In the genomic region with DNA sequence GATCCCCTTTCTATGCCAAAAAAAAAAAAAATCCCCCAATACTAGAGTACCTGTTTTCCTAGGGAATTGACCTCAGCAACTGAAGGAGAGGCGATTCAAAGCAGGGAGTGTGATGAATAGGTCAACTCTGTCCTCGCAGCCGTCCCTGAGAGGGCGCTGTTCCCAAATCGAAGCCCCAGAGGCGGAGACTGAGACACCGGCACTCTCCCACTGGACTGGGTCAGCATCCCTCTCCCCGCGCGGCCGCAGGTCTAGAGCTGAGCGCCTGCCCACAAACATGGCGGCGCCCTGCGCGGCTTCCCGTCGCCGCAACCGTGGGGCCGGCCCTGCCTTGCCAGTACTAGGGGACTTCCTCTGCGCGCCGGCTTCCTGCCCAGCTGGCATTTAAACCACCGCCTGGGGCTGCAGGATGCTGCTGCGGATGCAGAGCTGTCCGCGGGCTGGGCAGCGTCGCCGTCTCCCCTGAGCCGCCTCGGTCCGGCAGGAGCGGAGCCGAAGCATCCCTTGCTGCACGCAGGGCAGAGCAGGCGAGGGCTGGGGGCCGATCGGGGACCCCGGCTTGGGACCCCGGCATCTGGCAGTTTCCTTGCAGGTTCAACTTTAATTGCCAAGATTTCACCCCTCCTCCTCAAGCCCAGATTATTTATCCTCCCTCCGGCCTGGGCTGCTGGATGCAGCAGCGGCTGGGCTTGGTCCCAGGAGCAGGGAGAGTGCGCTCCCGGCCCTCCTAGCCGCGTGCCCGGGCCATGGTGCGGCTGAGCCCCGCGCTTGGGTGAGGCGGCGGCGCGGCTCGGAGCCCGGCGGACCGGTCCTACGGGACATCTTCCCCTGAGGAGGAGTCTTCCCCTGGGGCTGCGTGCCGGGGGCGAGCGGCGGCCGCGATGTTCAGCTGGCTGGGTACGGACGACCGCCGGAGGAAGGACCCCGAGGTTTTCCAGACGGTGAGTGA, we compare ENCODE assay signal across 8 cellular contexts. TPM values are rescaled to one million over a fixed set of nuclear protein-coding genes. Genes with fewer than 3 reads are reported as not detected.
DNase-seq lines count a peak whose midpoint lies in the region; ATAC-seq, FAIRE-seq and TF ChIP-seq lines count a peak whose summit lies in the region.

Gene EHD3, plus strand, starts transcription at position 412 of the 949 bp plus-strand sequence. Its CDS starts 470 bp downstream, at position 882.

- ATAC-seq in GM21515 (IDR thresholded peaks at IDR 0.05; ENCODE audit: unreplicated experiment) = peak; percentile 94

- H3K4me3 ChIP-seq in foreskin fibroblast (ENCODE audit: low read depth in 1 of 2, low read length in 2 of 2) (peak within 1 kb of the TSS; percentile 58 to 80), stomach (peak within 1 kb of the TSS; percentile 56 to 75 (median 64))

- WGBS in stomach, 5 donors = 2 to 4% (median 2%) methylated on average over 48 to 74 of the region's 74 CpGs

- CTCF ChIA-PET in Calu3 (lab: Charles Lee) = interaction anchor here (0.5 to 1.2 kb wide), 11 partner anchors 23 to 373 kb away, joined by 3 to 6 read pairs (median 3); partner anchors contain the start of gene GALNT14

- intact Hi-C loops in Calu3 (cut with micrococcal nuclease; ENCODE audit: unreplicated experiment) (loop anchor here (5.0 to 10.0 kb wide), 2 partner anchors 203 to 291 kb away; no protein-coding TSS in a partner anchor), stomach (cut with DNase I; ENCODE audit: low total_unique reads) (loop anchor here (10.0 kb wide), 1 partner anchor 81 kb away; no protein-coding TSS in a partner anchor)

- no TSS peak for BruUV-seq in Calu3 (replicated peaks; lab: Mats Ljungman, UMichigan)

- DNase-seq in Calu3 (peak; percentile 89), HuH-7.5 (ENCODE audit: low spot score) (peak; percentile 53), RCC 7860 (ENCODE audit: low spot score) (peak; percentile 16), activated gamma-delta T cell (lab: John Stamatoyannopoulos, UW) (peak; percentile 55), foreskin fibroblast (peak; percentile 94 to 98), neural crest cell (ENCODE audit: low read depth, low spot score) (peak; percentile 87), stomach (peak; percentile 83)

- peak within 1 kb of the TSS; percentile 6 to 69 (median 59) for H3K27ac ChIP-seq in stomach

- peaks cover 5% of the 10 kb centered on the region for H3K36me3 Mint-ChIP-seq in Calu3 (ENCODE audit: insufficient read depth, unreplicated experiment)
- H3K36me3 Mint-ChIP-seq in neural crest cell (ENCODE audit: low read depth) = no peaks in the 10 kb centered on the region

- H3K27me3 ChIP-seq in stomach = peaks cover 0 to 8% (median 0%) of the 10 kb centered on the region in 3 donors

- no peak for TF ChIP-seq POLR2A in stomach (IDR thresholded peaks at IDR 0.05)

- H3K9me3 ChIP-seq in stomach = no peaks in the 10 kb centered on the region

- no peaks in the 10 kb centered on the region for H3K36me3 ChIP-seq in stomach

- no peak within 1 kb of the TSS for H3K27ac Mint-ChIP-seq in Calu3 (ENCODE audit: unreplicated experiment)
- peak within 1 kb of the TSS; percentile 85 for H3K27ac Mint-ChIP-seq in neural crest cell (ENCODE audit: unreplicated experiment)

- TF ChIP-seq CTCF in Calu3 (IDR thresholded peaks at IDR 0.05; ENCODE audit: unreplicated experiment) (peak; percentile 22), foreskin fibroblast (IDR thresholded peaks at IDR 0.05; ENCODE audit: low read depth, low read length) (peak; percentile 70), neural crest cell (conservative IDR thresholded peaks at IDR 0.05) (peak; percentile 76), stomach (IDR thresholded peaks at IDR 0.05) (peak in 5 of 7 experiments; percentile 13 to 47 (median 25))

- H3K27me3 Mint-ChIP-seq in Calu3 (ENCODE audit: unreplicated experiment) = peaks cover 46% of the 10 kb centered on the region
- H3K27me3 Mint-ChIP-seq in neural crest cell (ENCODE audit: low read depth) = peaks cover 12% of the 10 kb centered on the region

- H3K4me1 Mint-ChIP-seq in Calu3 (ENCODE audit: low read depth, unreplicated experiment) (peaks cover 8% of the 10 kb centered on the region), neural crest cell (peaks cover 51% of the 10 kb centered on the region)

- H3K4me1 ChIP-seq in stomach = peaks cover 5 to 32% (median 21%) of the 10 kb centered on the region in 4 donors

- TF ChIP-seq EP300 in stomach (IDR thresholded peaks at IDR 0.05) = no peak

- H3K9me3 Mint-ChIP-seq in Calu3 (ENCODE audit: low read depth, unreplicated experiment) (no peaks in the 10 kb centered on the region), neural crest cell (no peaks in the 10 kb centered on the region)

- FAIRE-seq in RCC 7860 (lab: Jason Lieb, UNC) = no peak

- H3K4me3 Mint-ChIP-seq in Calu3 (ENCODE audit: low read depth, unreplicated experiment) (peak within 1 kb of the TSS; percentile 70), neural crest cell (peak within 1 kb of the TSS; percentile 89)

RNA-seq across cellular contexts. Expression of gene EHD3, which starts in this region (rescaled TPM):
- total RNA-seq in Calu3 (2022) = 1.7 and 2.2 TPM in 2 replicates
- total RNA-seq in neural crest cell = 10.6 and 10.7 TPM in 2 replicates
- 1 to 10 TPM in 3 of 5 donors, under 1 TPM in 2; 0.45 to 4.0 (median 1.7) TPM for total RNA-seq in stomach
- 1 to 10 TPM; 4.0 to 7.5 (median 6.3) TPM for polyA plus RNA-seq in stomach

Comparison
In these comparisons a context has a peak if more than half of its experiments do, and no peak if none do; other contexts are left out.
1. Peak in every context shown above with its lines: DNase-seq, ATAC-seq, H3K4me3 ChIP-seq and H3K27ac ChIP-seq.
2. DNase-seq: peak in every context shown above with its lines; median percentile 96 in foreskin fibroblast; 89 in Calu3; 87 in neural crest cell; 83 in stomach; 55 in activated gamma-delta T cell; 53 in HuH-7.5; 16 in RCC 7860.
3. CTCF ChIP-seq: peak in every context shown above with its lines; median percentile 76 in neural crest cell; 70 in foreskin fibroblast; 25 in stomach; 22 in Calu3.